18 cellular contexts compared by ENCODE assay signal in the genomic region with DNA sequence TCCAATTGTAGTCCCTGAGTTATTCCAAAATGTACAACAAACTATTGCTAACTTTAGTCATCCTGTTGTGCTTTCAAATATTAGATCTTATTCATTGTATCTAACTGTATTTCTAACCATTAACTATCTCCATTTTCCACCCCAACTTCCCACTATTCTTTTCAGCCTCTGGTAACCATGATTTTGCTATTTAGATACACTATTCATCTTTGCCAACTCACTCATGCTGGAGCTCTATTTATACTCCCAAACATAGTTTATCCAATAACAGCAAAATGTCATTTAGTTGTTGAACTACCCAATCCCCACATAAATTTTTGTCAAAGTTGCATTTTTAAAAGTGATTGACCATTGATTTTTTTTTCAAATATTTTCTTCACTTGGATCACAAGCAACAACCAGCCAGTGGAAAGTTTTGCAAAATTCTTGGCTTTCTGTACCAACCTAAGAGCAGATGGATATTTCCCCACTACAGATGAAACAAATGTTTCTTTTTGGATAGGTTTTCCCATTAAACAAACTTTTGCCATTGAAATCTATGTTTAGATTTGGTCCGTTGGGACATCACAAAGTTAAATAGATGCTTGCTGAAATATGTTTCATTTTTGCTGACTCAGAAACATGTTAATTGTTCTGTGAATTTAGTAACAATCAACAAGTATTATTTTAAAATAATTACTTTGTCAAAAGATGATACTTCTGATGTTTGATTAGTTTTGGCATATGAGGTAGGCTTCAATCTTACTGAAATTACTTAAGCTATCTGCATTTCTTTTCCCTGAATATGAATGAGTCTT.
A peak's percentile ranks its signal among the peaks of the same experiment; 100 is the strongest.
DNase-seq lines count a peak whose midpoint lies in the region; ATAC-seq and TF ChIP-seq lines count a peak whose summit lies in the region.
"Had no signal": no experiment of that assay in that cellular context is flagged by ENCODE, and none has a peak within 500 bp of the region (broad histone marks: within the 10 kb centered on the region; RNA-seq: fewer than 3 reads in every experiment).

No MANE protein-coding gene starts in this region.

- DNase-seq in AG10803 (ENCODE audit: low read depth) (peak; percentile 22), NCI-H446 treated with DMSO at 0.1 percent for 48 hours (lab: John Stamatoyannopoulos, UW) (peak; percentile 65), fibroblast of gingiva (ENCODE audit: low read depth) (peak; percentile 90), osteocyte (ENCODE audit: extremely low spot score, unreplicated experiment) (no peak), ureter (ENCODE audit: low spot score) (no peak)
- no peak for DNase-seq in activated CD4-positive, CD25-positive, alpha-beta regulatory T cell (lab: John Stamatoyannopoulos, UW)
- DNase-seq: CD4-positive, alpha-beta memory T cell; GF-D8; GOT3; KBM-7; MV-4-11; NCI-H1694 treated with DMSO at 0.1 percent for 48 hours; NCI-H524 treated with DMSO at 0.1 percent for 48 hours had no signal

- H3K27ac Mint-ChIP-seq in osteocyte (ENCODE audit: unreplicated experiment), result peak overlapping the region; percentile 20
- H3K27ac Mint-ChIP-seq: CD4-positive, alpha-beta memory T cell had no signal

- no peaks in the 10 kb centered on the region for H3K27me3 Mint-ChIP-seq in osteocyte (ENCODE audit: unreplicated experiment)
- H3K27me3 Mint-ChIP-seq: CD4-positive, alpha-beta memory T cell had no signal

- H3K4me3 ChIP-seq in AG10803 (ENCODE audit: low read length), result no peak overlapping the region
- H3K4me3 ChIP-seq: A549, BLaER1, SJSA1 had no signal

- H3K36me3 Mint-ChIP-seq in osteocyte (ENCODE audit: unreplicated experiment), result no peaks in the 10 kb centered on the region
- H3K36me3 Mint-ChIP-seq: CD4-positive, alpha-beta memory T cell had no signal

- peaks cover 5% of the 10 kb centered on the region for H3K9me3 Mint-ChIP-seq in osteocyte (ENCODE audit: unreplicated experiment)

- TF ChIP-seq CTCF in AG10803 (conservative IDR thresholded peaks at IDR 0.05; ENCODE audit: low read length), result no peak
- TF ChIP-seq CTCF in osteocyte (IDR thresholded peaks at IDR 0.05), result no peak

- no peak for ATAC-seq in GM18909 (IDR thresholded peaks at IDR 0.05; ENCODE audit: poor library complexity, unreplicated experiment)
- ATAC-seq: A549, HCT116 had no signal

- no peak overlapping the region for H3K4me3 Mint-ChIP-seq in osteocyte (ENCODE audit: unreplicated experiment)
- H3K4me3 Mint-ChIP-seq: CD4-positive, alpha-beta memory T cell had no signal

- peaks cover 11% of the 10 kb centered on the region for H3K4me1 Mint-ChIP-seq in osteocyte (ENCODE audit: unreplicated experiment)
- H3K4me1 Mint-ChIP-seq: CD4-positive, alpha-beta memory T cell had no signal

Comparison
In these comparisons a context has a peak if more than half of its experiments do, and no peak if none do; other contexts are left out.
1. DNase-seq: peak in AG10803 (single experiment), NCI-H446 treated with DMSO at 0.1 percent for 48 hours (single experiment) and fibroblast of gingiva (single experiment); none in osteocyte (single experiment), activated CD4-positive, CD25-positive, alpha-beta regulatory T cell (0 of 4) and ureter (single experiment).